ENCODE assay signal across 8 cellular contexts in the genomic region with DNA sequence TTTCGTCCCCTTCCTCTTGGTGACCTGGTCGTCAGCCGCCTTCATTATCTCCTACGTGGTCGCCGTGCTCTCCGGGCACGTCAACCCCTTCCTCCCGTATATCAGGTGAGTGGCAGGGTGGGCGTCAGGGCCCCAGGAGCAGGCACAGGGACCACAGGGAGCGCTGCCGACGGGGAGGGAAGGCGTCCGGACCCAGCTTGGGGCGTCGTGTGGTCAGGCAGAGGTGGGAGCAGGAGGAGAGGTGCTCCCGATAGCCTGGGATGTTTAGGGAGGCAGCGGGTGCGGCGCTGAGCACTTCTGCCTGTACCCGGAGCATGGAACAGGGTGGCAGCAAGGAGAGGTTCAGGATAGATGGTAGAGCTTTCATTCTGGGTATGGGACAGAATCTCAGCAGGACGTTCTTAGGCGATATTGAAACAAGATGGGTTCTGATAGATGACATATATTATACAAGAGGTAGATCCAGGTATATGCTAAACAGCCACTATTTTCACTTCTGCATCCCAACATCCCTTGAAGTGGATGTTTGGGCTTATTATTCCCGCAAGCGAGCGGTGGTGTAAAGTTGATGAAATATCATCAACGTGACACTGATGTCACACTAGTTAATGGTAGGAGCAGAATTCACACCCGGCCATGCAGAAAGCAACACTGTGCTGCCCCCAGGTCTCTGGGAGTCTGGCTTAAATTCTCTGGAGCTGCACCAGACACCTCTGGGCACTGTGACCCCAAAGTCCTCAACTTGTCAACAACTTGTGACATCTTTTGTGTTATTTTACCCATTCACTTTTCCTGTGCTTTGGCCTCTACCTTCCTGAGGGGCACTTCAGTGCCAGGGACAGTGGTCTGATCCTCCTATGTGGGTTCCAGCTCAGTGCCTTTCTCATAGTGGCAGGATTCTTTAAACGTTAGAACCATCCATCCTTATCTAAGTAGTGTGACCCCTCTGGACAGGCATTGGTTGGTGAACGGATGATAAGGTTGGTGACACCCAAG. TPM values are rescaled to one million over a fixed set of nuclear protein-coding genes. Genes with fewer than 3 reads are reported as not detected.
DNase-seq lines count a peak whose midpoint lies in the region; ATAC-seq and TF ChIP-seq lines count a peak whose summit lies in the region.

No MANE protein-coding gene starts in this region.

- H3K36me3 Mint-ChIP-seq in endothelial cell (ENCODE audit: low read depth, unreplicated experiment) = peaks cover 5% of the 10 kb centered on the region

- no peaks in the 10 kb centered on the region for H3K9me3 Mint-ChIP-seq in endothelial cell (ENCODE audit: unreplicated experiment)

- peaks cover 13% of the 10 kb centered on the region for H3K27me3 Mint-ChIP-seq in endothelial cell (ENCODE audit: unreplicated experiment)

- H3K27ac ChIP-seq in muscle layer of colon (ENCODE audit: low read depth, low read length) = peak overlapping the region; percentile 95

- ATAC-seq in GM18870 (IDR thresholded peaks at IDR 0.05; ENCODE audit: unreplicated experiment) (peak; percentile 18), HG03097 (IDR thresholded peaks at IDR 0.05; ENCODE audit: low FRiP score, unreplicated experiment) (peak; percentile 12), SK-N-SH treated with all-trans-retinoic acid at 6 μM for 48 hours (peak; percentile 48)

- H3K4me1 Mint-ChIP-seq in endothelial cell (ENCODE audit: unreplicated experiment) = peaks cover 25% of the 10 kb centered on the region

- peak overlapping the region; percentile 95 for H3K4me3 ChIP-seq in AG10803 (ENCODE audit: low read length)
- H3K4me3 ChIP-seq in muscle layer of colon (ENCODE audit: low read depth in 1 of 2, low read length in 2 of 2) = peak overlapping the region; percentile 67 to 93

- H3K4me3 Mint-ChIP-seq in endothelial cell (ENCODE audit: unreplicated experiment) = peak overlapping the region; percentile 94

- peak overlapping the region; percentile 65 for H3K27ac Mint-ChIP-seq in endothelial cell (ENCODE audit: unreplicated experiment)

- H3K4me1 ChIP-seq in muscle layer of colon (ENCODE audit: insufficient read depth, low read length) = peaks cover 4% of the 10 kb centered on the region

- no peaks in the 10 kb centered on the region for H3K9me3 ChIP-seq in muscle layer of colon (ENCODE audit: low read length)

- H3K9ac ChIP-seq in muscle layer of colon (ENCODE audit: low read length) = peak overlapping the region; percentile 81

- DNase-seq in AG10803 (ENCODE audit: low read depth) = peak; percentile 32
- DNase-seq in endothelial cell (ENCODE audit: low spot score) = no peak
- no peak for DNase-seq in NCI-H82 treated with DMSO at 0.1 percent for 48 hours (lab: John Stamatoyannopoulos, UW; ENCODE audit: unreplicated experiment)
- no peak for DNase-seq in pons (ENCODE audit: low spot score)

- no peaks in the 10 kb centered on the region for H3K27me3 ChIP-seq in muscle layer of colon (ENCODE audit: control insufficient read depth in 1 of 2, insufficient read depth in 2 of 2, low read length in 2 of 2)

- H3K36me3 ChIP-seq in muscle layer of colon (ENCODE audit: insufficient read depth, low read length) = no peaks in the 10 kb centered on the region

- TF ChIP-seq CTCF in AG10803 (conservative IDR thresholded peaks at IDR 0.05; ENCODE audit: low read length) (no peak), endothelial cell (IDR thresholded peaks at IDR 0.05; ENCODE audit: unreplicated experiment) (no peak)

TF ChIP-seq in SK-N-SH treated with all-trans-retinoic acid at 6 μM for 48 hours, 23 proteins besides CTCF, POLR2A, EP300 and RAD21:
- TF ChIP-seq, protein P1, sequence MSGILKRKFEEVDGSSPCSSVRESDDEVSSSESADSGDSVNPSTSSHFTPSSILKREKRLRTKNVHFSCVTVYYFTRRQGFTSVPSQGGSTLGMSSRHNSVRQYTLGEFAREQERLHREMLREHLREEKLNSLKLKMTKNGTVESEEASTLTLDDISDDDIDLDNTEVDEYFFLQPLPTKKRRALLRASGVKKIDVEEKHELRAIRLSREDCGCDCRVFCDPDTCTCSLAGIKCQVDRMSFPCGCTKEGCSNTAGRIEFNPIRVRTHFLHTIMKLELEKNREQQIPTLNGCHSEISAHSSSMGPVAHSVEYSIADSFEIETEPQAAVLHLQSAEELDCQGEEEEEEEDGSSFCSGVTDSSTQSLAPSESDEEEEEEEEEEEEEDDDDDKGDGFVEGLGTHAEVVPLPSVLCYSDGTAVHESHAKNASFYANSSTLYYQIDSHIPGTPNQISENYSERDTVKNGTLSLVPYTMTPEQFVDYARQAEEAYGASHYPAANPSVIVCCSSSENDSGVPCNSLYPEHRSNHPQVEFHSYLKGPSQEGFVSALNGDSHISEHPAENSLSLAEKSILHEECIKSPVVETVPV (CRISPR knock-in tag; IDR thresholded peaks at IDR 0.05) = no peak
- TF ChIP-seq ESRRG (CRISPR knock-in tag; IDR thresholded peaks at IDR 0.05) = no peak
- no peak for TF ChIP-seq ZNF70 (CRISPR knock-in tag; IDR thresholded peaks at IDR 0.05)
- no peak for TF ChIP-seq ARNTL (CRISPR knock-in tag; IDR thresholded peaks at IDR 0.05; ENCODE audit: borderline replicate concordance, low read depth)
- no peak for TF ChIP-seq ZNF8 (CRISPR knock-in tag; IDR thresholded peaks at IDR 0.05)
- TF ChIP-seq, protein P2, sequence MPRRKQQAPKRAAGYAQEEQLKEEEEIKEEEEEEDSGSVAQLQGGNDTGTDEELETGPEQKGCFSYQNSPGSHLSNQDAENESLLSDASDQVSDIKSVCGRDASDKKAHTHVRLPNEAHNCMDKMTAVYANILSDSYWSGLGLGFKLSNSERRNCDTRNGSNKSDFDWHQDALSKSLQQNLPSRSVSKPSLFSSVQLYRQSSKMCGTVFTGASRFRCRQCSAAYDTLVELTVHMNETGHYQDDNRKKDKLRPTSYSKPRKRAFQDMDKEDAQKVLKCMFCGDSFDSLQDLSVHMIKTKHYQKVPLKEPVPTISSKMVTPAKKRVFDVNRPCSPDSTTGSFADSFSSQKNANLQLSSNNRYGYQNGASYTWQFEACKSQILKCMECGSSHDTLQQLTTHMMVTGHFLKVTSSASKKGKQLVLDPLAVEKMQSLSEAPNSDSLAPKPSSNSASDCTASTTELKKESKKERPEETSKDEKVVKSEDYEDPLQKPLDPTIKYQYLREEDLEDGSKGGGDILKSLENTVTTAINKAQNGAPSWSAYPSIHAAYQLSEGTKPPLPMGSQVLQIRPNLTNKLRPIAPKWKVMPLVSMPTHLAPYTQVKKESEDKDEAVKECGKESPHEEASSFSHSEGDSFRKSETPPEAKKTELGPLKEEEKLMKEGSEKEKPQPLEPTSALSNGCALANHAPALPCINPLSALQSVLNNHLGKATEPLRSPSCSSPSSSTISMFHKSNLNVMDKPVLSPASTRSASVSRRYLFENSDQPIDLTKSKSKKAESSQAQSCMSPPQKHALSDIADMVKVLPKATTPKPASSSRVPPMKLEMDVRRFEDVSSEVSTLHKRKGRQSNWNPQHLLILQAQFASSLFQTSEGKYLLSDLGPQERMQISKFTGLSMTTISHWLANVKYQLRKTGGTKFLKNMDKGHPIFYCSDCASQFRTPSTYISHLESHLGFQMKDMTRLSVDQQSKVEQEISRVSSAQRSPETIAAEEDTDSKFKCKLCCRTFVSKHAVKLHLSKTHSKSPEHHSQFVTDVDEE (CRISPR knock-in tag; IDR thresholded peaks at IDR 0.05) = no peak
- TF ChIP-seq, protein P3, sequence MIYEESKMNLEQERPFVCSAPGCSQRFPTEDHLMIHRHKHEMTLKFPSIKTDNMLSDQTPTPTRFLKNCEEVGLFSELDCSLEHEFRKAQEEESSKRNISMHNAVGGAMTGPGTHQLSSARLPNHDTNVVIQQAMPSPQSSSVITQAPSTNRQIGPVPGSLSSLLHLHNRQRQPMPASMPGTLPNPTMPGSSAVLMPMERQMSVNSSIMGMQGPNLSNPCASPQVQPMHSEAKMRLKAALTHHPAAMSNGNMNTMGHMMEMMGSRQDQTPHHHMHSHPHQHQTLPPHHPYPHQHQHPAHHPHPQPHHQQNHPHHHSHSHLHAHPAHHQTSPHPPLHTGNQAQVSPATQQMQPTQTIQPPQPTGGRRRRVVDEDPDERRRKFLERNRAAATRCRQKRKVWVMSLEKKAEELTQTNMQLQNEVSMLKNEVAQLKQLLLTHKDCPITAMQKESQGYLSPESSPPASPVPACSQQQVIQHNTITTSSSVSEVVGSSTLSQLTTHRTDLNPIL (CRISPR knock-in tag; IDR thresholded peaks at IDR 0.05; ENCODE audit: low read depth) = no peak
- TF ChIP-seq CSDC2 (CRISPR knock-in tag; IDR thresholded peaks at IDR 0.05) = no peak
- no peak for TF ChIP-seq ZC3H10 (CRISPR knock-in tag; IDR thresholded peaks at IDR 0.05)
- TF ChIP-seq ZFP30 (CRISPR knock-in tag; IDR thresholded peaks at IDR 0.05) = no peak
- TF ChIP-seq PPARA (CRISPR knock-in tag; IDR thresholded peaks at IDR 0.05; ENCODE audit: borderline replicate concordance) = no peak
- no peak for TF ChIP-seq OSR1 (CRISPR knock-in tag; IDR thresholded peaks at IDR 0.05)
- TF ChIP-seq BACH2 (CRISPR knock-in tag; IDR thresholded peaks at IDR 0.05; ENCODE audit: borderline replicate concordance) = no peak
- no peak for TF ChIP-seq TOX (CRISPR knock-in tag; IDR thresholded peaks at IDR 0.05; ENCODE audit: borderline replicate concordance)
- TF ChIP-seq, protein P4, sequence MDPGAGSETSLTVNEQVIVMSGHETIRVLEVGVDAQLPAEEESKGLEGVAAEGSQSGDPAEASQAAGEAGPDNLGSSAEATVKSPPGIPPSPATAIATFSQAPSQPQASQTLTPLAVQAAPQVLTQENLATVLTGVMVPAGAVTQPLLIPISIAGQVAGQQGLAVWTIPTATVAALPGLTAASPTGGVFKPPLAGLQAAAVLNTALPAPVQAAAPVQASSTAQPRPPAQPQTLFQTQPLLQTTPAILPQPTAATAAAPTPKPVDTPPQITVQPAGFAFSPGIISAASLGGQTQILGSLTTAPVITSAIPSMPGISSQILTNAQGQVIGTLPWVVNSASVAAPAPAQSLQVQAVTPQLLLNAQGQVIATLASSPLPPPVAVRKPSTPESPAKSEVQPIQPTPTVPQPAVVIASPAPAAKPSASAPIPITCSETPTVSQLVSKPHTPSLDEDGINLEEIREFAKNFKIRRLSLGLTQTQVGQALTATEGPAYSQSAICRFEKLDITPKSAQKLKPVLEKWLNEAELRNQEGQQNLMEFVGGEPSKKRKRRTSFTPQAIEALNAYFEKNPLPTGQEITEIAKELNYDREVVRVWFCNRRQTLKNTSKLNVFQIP (CRISPR knock-in tag; IDR thresholded peaks at IDR 0.05; ENCODE audit: borderline replicate concordance, low read depth) = no peak
- no peak for TF ChIP-seq ZNF565 (CRISPR knock-in tag; conservative IDR thresholded peaks at IDR 0.05; ENCODE audit: low read depth)
- no peak for TF ChIP-seq SNAI2 (CRISPR knock-in tag; IDR thresholded peaks at IDR 0.05)
- no peak for TF ChIP-seq ZFP3 (CRISPR knock-in tag; IDR thresholded peaks at IDR 0.05)
- TF ChIP-seq RARB (CRISPR knock-in tag; IDR thresholded peaks at IDR 0.05) = no peak

RNA-seq across cellular contexts. Expression of a gene that starts 0.7 kb away (rescaled TPM):
- total RNA-seq in endothelial cell (ENCODE audit: unreplicated experiment) = 26.9 TPM

RNA-seq across cellular contexts. Expression of a gene that starts 47.4 kb away (rescaled TPM):
- total RNA-seq in endothelial cell (ENCODE audit: unreplicated experiment) = 47.6 TPM
